ENCODE assay signal across 8 cellular contexts in genomic region chr3:141875374-141875892, GRCh38. TPM values are rescaled to one million over a fixed set of nuclear protein-coding genes. Genes with fewer than 3 reads are reported as not detected.
A peak's percentile ranks its signal among the peaks of the same experiment; 100 is the strongest.
DNase-seq lines count a peak whose midpoint lies in the region; ATAC-seq and TF ChIP-seq lines count a peak whose summit lies in the region.

No MANE protein-coding gene starts in this region.

- peak; percentile 86 for DNase-seq in GM10266 (ENCODE audit: extremely low spot score)
- DNase-seq in NCI-H146 treated with DMSO at 0.1 percent for 48 hours (lab: John Stamatoyannopoulos, UW; ENCODE audit: unreplicated experiment) = peak; percentile 91
- DNase-seq in amniotic epithelial cell (ENCODE audit: low read depth) = peak; percentile 64
- peak; percentile 87 for DNase-seq in left ventricle myocardium inferior
- peak; percentile 96 for DNase-seq in posterior vena cava (ENCODE audit: low spot score)
- peak; percentile 92 for DNase-seq in upper lobe of right lung

- H3K36me3 Mint-ChIP-seq in T-helper 1 cell treated with Interleukin-12 subunit alpha and Interleukin-12 subunit beta and Interleukin-4 antibody, amounts not matched to agents 30 μg/mL and 1 μg/mL, for 36 hours (ENCODE audit: low read depth) = peaks cover 2% of the 10 kb centered on the region

- peak overlapping the region; percentile 87 for H3K27ac Mint-ChIP-seq in T-helper 1 cell treated with Interleukin-12 subunit alpha and Interleukin-12 subunit beta and Interleukin-4 antibody, amounts not matched to agents 30 μg/mL and 1 μg/mL, for 36 hours

- H3K27ac ChIP-seq in left ventricle myocardium inferior (replicated peaks) (peak overlapping the region; percentile 100), upper lobe of right lung (peak overlapping the region; percentile 99)

- peak overlapping the region; percentile 87 for H3K4me3 Mint-ChIP-seq in T-helper 1 cell treated with Interleukin-12 subunit alpha and Interleukin-12 subunit beta and Interleukin-4 antibody, amounts not matched to agents 30 μg/mL and 1 μg/mL, for 36 hours

- peaks cover 3% of the 10 kb centered on the region for H3K9me3 ChIP-seq in left ventricle myocardium inferior (replicated peaks)
- no peaks in the 10 kb centered on the region for H3K9me3 ChIP-seq in upper lobe of right lung

- H3K4me1 Mint-ChIP-seq in T-helper 1 cell treated with Interleukin-12 subunit alpha and Interleukin-12 subunit beta and Interleukin-4 antibody, amounts not matched to agents 30 μg/mL and 1 μg/mL, for 36 hours (ENCODE audit: low read depth) = peaks cover 24% of the 10 kb centered on the region

- peak; percentile 48 for ATAC-seq in HG02840 (IDR thresholded peaks at IDR 0.05; ENCODE audit: low FRiP score, unreplicated experiment)
- peak; percentile 85 for ATAC-seq in upper lobe of right lung

- no peaks in the 10 kb centered on the region for H3K27me3 ChIP-seq in left ventricle myocardium inferior (ENCODE audit: low read depth)
- H3K27me3 ChIP-seq in upper lobe of right lung = no peaks in the 10 kb centered on the region

- peak overlapping the region; percentile 95 for H3K4me3 ChIP-seq in left ventricle myocardium inferior
- H3K4me3 ChIP-seq in upper lobe of right lung = peak overlapping the region; percentile 86

- intact Hi-C loops in left ventricle myocardium inferior (cut with micrococcal nuclease) = loop anchor here (10.0 kb wide), 1 partner anchor 141 kb away; the partner anchor contains the start of gene RNF7
- intact Hi-C loops in posterior vena cava (cut with DNase I) = loop anchor here in 1 of 2 donors (5.0 kb wide), 2 partner anchors 78 to 138 kb away; partner anchors contain the start of gene RNF7
- intact Hi-C loops in upper lobe of right lung (cut with DNase I) = no loop called here

- TF ChIP-seq CTCF in GM10266 (IDR thresholded peaks at IDR 0.05; ENCODE audit: control insufficient read depth, insufficient read depth, low read depth, missing control alignments) (peak; percentile 86), left ventricle myocardium inferior (IDR thresholded peaks at IDR 0.05; ENCODE audit: borderline replicate concordance) (peak; percentile 95), upper lobe of right lung (IDR thresholded peaks at IDR 0.05) (peak; percentile 85)

- H3K9me3 Mint-ChIP-seq in T-helper 1 cell treated with Interleukin-12 subunit alpha and Interleukin-12 subunit beta and Interleukin-4 antibody, amounts not matched to agents 30 μg/mL and 1 μg/mL, for 36 hours = no peaks in the 10 kb centered on the region

- H3K4me1 ChIP-seq in left ventricle myocardium inferior = peaks cover 46% of the 10 kb centered on the region
- H3K4me1 ChIP-seq in upper lobe of right lung = peaks cover 21% of the 10 kb centered on the region

- H3K36me3 ChIP-seq in left ventricle myocardium inferior (no peaks in the 10 kb centered on the region), upper lobe of right lung (no peaks in the 10 kb centered on the region)

- no peaks in the 10 kb centered on the region for H3K27me3 Mint-ChIP-seq in T-helper 1 cell treated with Interleukin-12 subunit alpha and Interleukin-12 subunit beta and Interleukin-4 antibody, amounts not matched to agents 30 μg/mL and 1 μg/mL, for 36 hours (ENCODE audit: low read depth)

RNA-seq across cellular contexts. Expression of gene ATP1B3, which starts 1.0 kb away (rescaled TPM):
- total RNA-seq in left ventricle myocardium inferior (34.5 TPM), posterior vena cava (100 to 1,000 TPM; 119 to 127 TPM), upper lobe of right lung (161 TPM)

Comparison
In these comparisons a context has a peak if more than half of its experiments do, and no peak if none do; other contexts are left out.
1. Peak in every context shown above with its lines: DNase-seq, ATAC-seq, H3K4me3 ChIP-seq and H3K27ac ChIP-seq.